Comparison of ENCODE assay signal across 8 cellular contexts in the genomic region with DNA sequence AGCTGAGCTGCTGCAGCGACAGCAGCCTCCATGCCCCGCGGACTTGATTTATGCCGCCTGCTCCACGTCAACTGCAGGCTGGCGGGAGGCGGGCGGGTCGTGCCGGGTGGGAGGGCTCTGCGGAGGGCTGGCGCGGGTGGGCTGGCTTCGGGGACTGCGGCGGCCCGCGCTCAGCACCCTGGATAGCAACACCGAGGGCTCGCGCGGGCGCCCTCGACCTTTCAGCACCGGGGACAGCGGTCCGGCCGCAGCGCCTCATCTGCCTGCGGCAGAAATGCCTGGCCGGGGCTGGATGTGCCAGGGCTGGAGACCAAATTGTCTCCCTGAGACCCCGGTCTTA. TPM values are rescaled to one million over a fixed set of nuclear protein-coding genes. Genes with fewer than 3 reads are reported as not detected.
DNase-seq lines count a peak whose midpoint lies in the region; ATAC-seq and TF ChIP-seq lines count a peak whose summit lies in the region.

No MANE protein-coding gene starts in this region.

- no peak overlapping the region for H3K9ac ChIP-seq in HUES48 (ENCODE audit: low read depth, low read length)

- H3K4me3 ChIP-seq in ACC112 (ENCODE audit: low read depth, low read length) (peak overlapping the region; percentile 91), HUES48 (ENCODE audit: low read depth, low read length) (peak overlapping the region; percentile 86), foreskin fibroblast (ENCODE audit: low read depth in 1 of 2, low read length in 2 of 2) (peak overlapping the region; percentile 37 to 56), neuron (ENCODE audit: low read length) (peak overlapping the region; percentile 73), thyroid gland (replicated peaks in 1 of 3) (no peak overlapping the region)

- H3K27me3 ChIP-seq in ACC112 (ENCODE audit: insufficient read depth, low read length): peaks cover 36% of the 10 kb centered on the region
- peaks cover 39% of the 10 kb centered on the region for H3K27me3 ChIP-seq in HUES48 (ENCODE audit: control insufficient read depth, insufficient read depth, low read length)
- H3K27me3 ChIP-seq in neuron (ENCODE audit: insufficient read depth, low read length): peaks cover 11% of the 10 kb centered on the region
- no peaks in the 10 kb centered on the region for H3K27me3 ChIP-seq in thyroid gland

- H3K27ac ChIP-seq in ACC112 (ENCODE audit: low read depth, low read length) (no peak overlapping the region), HUES48 (ENCODE audit: low read depth, low read length) (no peak overlapping the region), thyroid gland (no peak overlapping the region)

- H3K4me1 ChIP-seq in ACC112 (ENCODE audit: control insufficient read depth, insufficient read depth, low read length, unreplicated experiment) (peaks cover 9% of the 10 kb centered on the region), HUES48 (ENCODE audit: control insufficient read depth, insufficient read depth, low read length) (peaks cover 11% of the 10 kb centered on the region), neuron (ENCODE audit: insufficient read depth, low read length) (peaks cover 16% of the 10 kb centered on the region), thyroid gland (peaks cover 4 to 13% of the 10 kb centered on the region in 2 donors)

- H3K79me2 ChIP-seq in ACC112 (ENCODE audit: control insufficient read depth, insufficient read depth, low read length, unreplicated experiment): no peaks in the 10 kb centered on the region

- TF ChIP-seq POLR2A in thyroid gland (IDR thresholded peaks at IDR 0.05): no peak

- intact Hi-C loops in thyroid gland (cut with DNase I): no loop called here

- peak; percentile 82 for DNase-seq in RPMI8226
- DNase-seq in activated effector memory CD4-positive, alpha-beta T cell treated with Interleukin-2 at 50 U/mL for 16 hours: peak; percentile 30
- peak; percentile 68 to 92 for DNase-seq in foreskin fibroblast
- DNase-seq in thyroid gland: peak; percentile 68 to 83

- TF ChIP-seq CTCF in foreskin fibroblast (IDR thresholded peaks at IDR 0.05; ENCODE audit: low read depth, low read length) (no peak), thyroid gland (IDR thresholded peaks at IDR 0.05) (no peak)

- ATAC-seq in GM19324 (IDR thresholded peaks at IDR 0.05; ENCODE audit: low FRiP score, unreplicated experiment): peak; percentile 62

- H2AFZ ChIP-seq in ACC112 (ENCODE audit: low read length, unreplicated experiment) (peak overlapping the region; percentile 21), neuron (ENCODE audit: low read depth, low read length) (peak overlapping the region; percentile 89)

- H3K36me3 ChIP-seq in ACC112 (ENCODE audit: insufficient read depth, low read length): no peaks in the 10 kb centered on the region
- no peaks in the 10 kb centered on the region for H3K36me3 ChIP-seq in HUES48 (ENCODE audit: control insufficient read depth, insufficient read depth, low read length)
- H3K36me3 ChIP-seq in neuron (ENCODE audit: insufficient read depth, low read length): no peaks in the 10 kb centered on the region
- no peaks in the 10 kb centered on the region for H3K36me3 ChIP-seq in thyroid gland

- H3K9me3 ChIP-seq in HUES48 (ENCODE audit: control insufficient read depth, insufficient read depth, low read length): no peaks in the 10 kb centered on the region
- no peaks in the 10 kb centered on the region for H3K9me3 ChIP-seq in neuron (ENCODE audit: low read length)
- H3K9me3 ChIP-seq in thyroid gland: no peaks in the 10 kb centered on the region

- 2 to 3% methylated on average over 14 to 17 of the region's 32 CpGs for WGBS in thyroid gland, 2 donors

RNA-seq across cellular contexts. Expression of gene SNAP25, which starts 0.8 kb away (rescaled TPM):
- 1 to 10 TPM in 1 of 4 donors, under 1 TPM in 2, not detected in 1; 0.54 to 1.1 (median 0.67) TPM for total RNA-seq in thyroid gland

Comparison
In these comparisons a context has a peak if more than half of its experiments do, and no peak if none do; other contexts are left out.
1. H3K4me3 ChIP-seq: peak in ACC112 (single experiment), HUES48 (single experiment), foreskin fibroblast (2 of 2) and neuron (single experiment); none in thyroid gland (0 of 3).
2. DNase-seq: peak in every context shown above with its lines; median percentile 82 in RPMI8226; 80 in foreskin fibroblast; 76 in thyroid gland; 30 in activated effector memory CD4-positive, alpha-beta T cell treated with Interleukin-2 at 50 U/mL for 16 hours.